ENCODE assay signal across 24 cellular contexts in the genomic region with DNA sequence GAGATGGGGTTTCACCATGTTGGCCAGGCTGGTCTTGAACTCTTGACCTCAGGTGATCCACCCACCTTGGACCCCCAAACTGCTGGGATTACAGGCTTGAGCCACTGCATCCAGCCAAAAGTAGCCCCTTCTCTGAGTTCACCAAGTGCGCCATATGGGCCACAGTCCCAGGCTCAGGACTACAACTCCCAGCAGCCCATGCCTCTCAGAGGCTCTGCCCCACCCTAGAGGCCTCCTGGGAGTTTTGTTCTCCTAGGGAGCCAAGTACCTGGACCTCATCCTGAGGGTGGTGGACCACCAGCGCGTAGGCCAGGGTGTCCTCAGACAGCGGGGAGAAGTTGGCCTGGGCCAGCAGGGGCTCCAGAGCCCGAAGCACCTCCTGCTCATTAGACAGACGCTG. TPM values are rescaled to one million over a fixed set of nuclear protein-coding genes. Genes with fewer than 3 reads are reported as not detected.
A peak's percentile ranks its signal among the peaks of the same experiment; 100 is the strongest.
DNase-seq lines count a peak whose midpoint lies in the region; ATAC-seq and TF ChIP-seq lines count a peak whose summit lies in the region.
"Had no signal": no experiment of that assay in that cellular context is flagged by ENCODE, and none has a peak within 500 bp of the region (broad histone marks: within the 10 kb centered on the region; RNA-seq: fewer than 3 reads in every experiment).

No MANE protein-coding gene starts in this region.

- no peak overlapping the region for H2BK12ac ChIP-seq in trophoblast cell (ENCODE audit: low read length)

- TF ChIP-seq CTCF in SK-N-SH (IDR thresholded peaks at IDR 0.05) (no peak), WERI-Rb-1 (IDR thresholded peaks at IDR 0.05; ENCODE audit: low read depth, low read length) (no peak)

- H3K9ac ChIP-seq in SK-N-SH (no peak overlapping the region), trophoblast cell (ENCODE audit: low read length) (no peak overlapping the region)

- no peaks in the 10 kb centered on the region for H3K9me2 ChIP-seq in SK-N-SH

- no peak overlapping the region for H3K4me2 ChIP-seq in SK-N-SH
- no peak overlapping the region for H3K4me2 ChIP-seq in trophoblast cell (ENCODE audit: low read length)

- peaks cover 1% of the 10 kb centered on the region for H3K79me1 ChIP-seq in trophoblast cell (ENCODE audit: low read length)

- CTCF ChIA-PET in SK-N-SH (lab: Yijun Ruan, JAX), result interaction anchor here (1.5 kb wide), 1 partner anchor 47 kb away, joined by 4 read pairs; the partner anchor contains the start of gene KDELR1

- no peak for TF ChIP-seq EP300 in SK-N-SH (IDR thresholded peaks at IDR 0.05; ENCODE audit: borderline replicate concordance in 1 of 2, low read depth in 1 of 2, low read length in 1 of 2)

- no peak overlapping the region for H2BK5ac ChIP-seq in trophoblast cell (ENCODE audit: low read depth, low read length, poor library complexity)

- 100% methylated on average over 6 of the region's 6 CpGs for WGBS in SK-N-SH (ENCODE audit: low lambda C conversion rate)
- no CpG with 5 or more reads among the region's 6 CpGs for WGBS in trophoblast cell (ENCODE audit: extremely low coverage, insufficient coverage, insufficient read length)

- H2AFZ ChIP-seq in SK-N-SH (ENCODE audit: low read depth), result no peak overlapping the region
- no peak overlapping the region for H2AFZ ChIP-seq in trophoblast cell (ENCODE audit: insufficient read depth, low read length, poor library complexity)

- no peaks in the 10 kb centered on the region for H4K20me1 ChIP-seq in SK-N-SH (ENCODE audit: insufficient read depth)

- TF ChIP-seq RAD21 in SK-N-SH (IDR thresholded peaks at IDR 0.05; ENCODE audit: low read length), result no peak

- H4K12ac ChIP-seq in trophoblast cell (ENCODE audit: low read depth, low read length), result no peak overlapping the region

- H3K4me3 ChIP-seq in SK-N-SH (ENCODE audit: low read depth in 2 of 2, low read length in 1 of 2) (no peak overlapping the region), WERI-Rb-1 (ENCODE audit: low read depth, low read length) (no peak overlapping the region), trophoblast cell (ENCODE audit: low read depth, low read length) (no peak overlapping the region)
- H3K4me3 ChIP-seq: heart left ventricle, upper lobe of left lung had no signal

- H2AK5ac ChIP-seq in trophoblast cell (ENCODE audit: low read length), result no peak overlapping the region

- H2BK120ac ChIP-seq in trophoblast cell (ENCODE audit: insufficient read depth, low read length, poor library complexity), result no peak overlapping the region

- H3K79me2 ChIP-seq in SK-N-SH (ENCODE audit: insufficient read depth) (no peaks in the 10 kb centered on the region), trophoblast cell (ENCODE audit: control insufficient read depth, insufficient read depth, low read length, poor library complexity) (no peaks in the 10 kb centered on the region)

- no peak overlapping the region for H3K14ac ChIP-seq in trophoblast cell (ENCODE audit: low read length)

- H3K27me3 ChIP-seq in SK-N-SH (ENCODE audit: insufficient read depth) (no peaks in the 10 kb centered on the region), WERI-Rb-1 (ENCODE audit: insufficient read depth, low read depth, severe bottlenecking) (no peaks in the 10 kb centered on the region), trophoblast cell (ENCODE audit: insufficient read depth, low read length) (no peaks in the 10 kb centered on the region)
- H3K27me3 ChIP-seq: heart left ventricle, neutrophil, upper lobe of left lung had no signal

- no peak overlapping the region for H3K18ac ChIP-seq in trophoblast cell (ENCODE audit: low read length)

- H3K36me3 ChIP-seq in SK-N-SH (replicated peaks in 1 of 2; ENCODE audit: control insufficient read depth in 1 of 2, insufficient read depth in 2 of 2, low read length in 1 of 2), result no peaks in the 10 kb centered on the region
- no peaks in the 10 kb centered on the region for H3K36me3 ChIP-seq in WERI-Rb-1
- H3K36me3 ChIP-seq in trophoblast cell (ENCODE audit: control insufficient read depth in 1 of 2, insufficient read depth in 2 of 2, low read length in 2 of 2), result no peaks in the 10 kb centered on the region
- H3K36me3 ChIP-seq: neutrophil had no signal

- H3K4ac ChIP-seq in trophoblast cell (ENCODE audit: low read depth, low read length), result no peak overlapping the region

- H3K4me1 ChIP-seq in SK-N-SH (ENCODE audit: control insufficient read depth in 1 of 2, insufficient read depth in 2 of 2, low read depth in 1 of 2, low read length in 1 of 2) (no peaks in the 10 kb centered on the region; a peak in 1 of 4 replicates), trophoblast cell (ENCODE audit: control insufficient read depth in 1 of 2, insufficient read depth in 2 of 2, low read length in 2 of 2) (no peaks in the 10 kb centered on the region)
- H3K4me1 ChIP-seq: upper lobe of left lung had no signal

- H4K91ac ChIP-seq in trophoblast cell (ENCODE audit: low read depth, low read length), result no peak overlapping the region

- H3K27ac ChIP-seq in SK-N-SH (ENCODE audit: low read depth in 2 of 2, low read length in 1 of 2) (no peak overlapping the region), WERI-Rb-1 (peak overlapping the region; percentile 59), trophoblast cell (ENCODE audit: low read depth, low read length) (no peak overlapping the region)
- H3K27ac ChIP-seq: heart left ventricle, HL-60, neutrophil, upper lobe of left lung had no signal

- no peak overlapping the region for H3K23ac ChIP-seq in trophoblast cell (ENCODE audit: low read length)

- peak; percentile 44; the same call in 2 of the 3 replicates for ATAC-seq in SK-N-SH treated with all-trans-retinoic acid at 6 μM for 48 hours
- ATAC-seq: CD8-positive, alpha-beta T cell; heart left ventricle; Right ventricle myocardium inferior had no signal

- H3K9me3 ChIP-seq in SK-N-SH (no peaks in the 10 kb centered on the region), WERI-Rb-1 (ENCODE audit: severe bottlenecking) (no peaks in the 10 kb centered on the region), trophoblast cell (ENCODE audit: insufficient read depth, low read depth, low read length) (peaks cover 2% of the 10 kb centered on the region)
- H3K9me3 ChIP-seq: heart left ventricle, neutrophil, upper lobe of left lung had no signal

- POLR2A ChIA-PET in SK-N-SH (lab: Yijun Ruan, JAX), result no interaction called here

- H4K8ac ChIP-seq in trophoblast cell (ENCODE audit: low read depth, low read length), result peak overlapping the region; percentile 42

- DNase-seq in SK-N-SH (no peak), NCI-H1694 treated with DMSO at 0.1 percent for 48 hours (lab: John Stamatoyannopoulos, UW) (peak; percentile 56), WERI-Rb-1 (peak; percentile 66), trophoblast cell (no peak), activated T-cell treated with anti-CD3 and anti-CD28 coated beads for 4 hours (no peak), ecto neural progenitor cell (ENCODE audit: low spot score) (no peak)
- DNase-seq in activated CD4-positive, CD25-positive, alpha-beta regulatory T cell (lab: John Stamatoyannopoulos, UW), result no peak
- DNase-seq: activated gamma-delta T cell; activated T-cell treated with anti-CD3 and anti-CD28 coated beads, Interleukin-2, amount 50 U/mL, for 1 hour; CD8-positive, alpha-beta T cell; DMS79; effector CD4-positive, alpha-beta T cell; H9; heart left ventricle; NCI-H1436 treated with DMSO at 0.1 percent for 48 hours; NCI-H748 treated with DMSO at 0.1 percent for 48 hours; OCI-M1; stimulated activated CD8-positive, alpha-beta memory T cell treated with anti-CD3 and anti-CD28 coated beads, Interleukin-4, amount 100 ng/mL, for 48 hours; T-helper 9 cell; upper lobe of left lung had no signal

- no peaks in the 10 kb centered on the region for H3F3A ChIP-seq in SK-N-SH (replicated peaks; ENCODE audit: insufficient read depth)

TF ChIP-seq in SK-N-SH, 30 proteins besides CTCF, POLR2A, EP300 and RAD21:
- TF ChIP-seq SMC3 (IDR thresholded peaks at IDR 0.05; ENCODE audit: low read depth, low read length), result no peak
- TF ChIP-seq MAX (IDR thresholded peaks at IDR 0.05; ENCODE audit: low read depth), result no peak
- TF ChIP-seq RXRA (IDR thresholded peaks at IDR 0.05; ENCODE audit: borderline replicate concordance, low read depth), result no peak

RNA-seq across cellular contexts. Expression of gene TMEM143, which starts 18.8 kb away (rescaled TPM):
- polyA plus RNA-seq in SK-N-SH (2012; rRNA removed), result 20.2 and 21.9 TPM in 2 replicates
- polyA plus RNA-seq in SK-N-SH (2012; cell fraction: cytosol; rRNA removed), result 7.0 and 10.2 TPM in 2 replicates
- 77.5 and 81.7 TPM in 2 replicates for polyA plus RNA-seq in SK-N-SH (2012; cell fraction: nucleus; rRNA removed)
- 5.9 and 6.5 TPM in 2 replicates for polyA plus RNA-seq in trophoblast cell (2013)

RNA-seq across cellular contexts. Expression of gene SYNGR4, which starts 19.3 kb away (rescaled TPM):
- polyA plus RNA-seq in SK-N-SH (2012; rRNA removed), result 0.08 TPM in 1 of 2 replicates, not detected in the other
- 0.03 TPM in 1 of 2 replicates, not detected in the other for polyA plus RNA-seq in SK-N-SH (2012; cell fraction: cytosol; rRNA removed)
- polyA plus RNA-seq in SK-N-SH (2012; cell fraction: nucleus; rRNA removed), result not detected in 2 replicates
- polyA plus RNA-seq in trophoblast cell (2013), result 0.08 and 0.19 TPM in 2 replicates
- polyA plus RNA-seq: heart left ventricle had no signal

RNA-seq across cellular contexts. Expression of gene EMP3, which starts 19.5 kb away (rescaled TPM):
- polyA plus RNA-seq in SK-N-SH (2012; rRNA removed), result 263 and 277 TPM in 2 replicates
- polyA plus RNA-seq in SK-N-SH (2012; cell fraction: cytosol; rRNA removed), result 125 and 190 TPM in 2 replicates
- polyA plus RNA-seq in SK-N-SH (2012; cell fraction: nucleus; rRNA removed), result 110 and 159 TPM in 2 replicates
- 21.1 and 22.2 TPM in 2 replicates for polyA plus RNA-seq in trophoblast cell (2013)

RNA-seq across cellular contexts. Expression of gene KDELR1, which starts 46.5 kb away (rescaled TPM):
- 119 and 138 TPM in 2 replicates for polyA plus RNA-seq in SK-N-SH (2012; rRNA removed)
- polyA plus RNA-seq in SK-N-SH (2012; cell fraction: cytosol; rRNA removed), result 112 and 158 TPM in 2 replicates
- polyA plus RNA-seq in SK-N-SH (2012; cell fraction: nucleus; rRNA removed), result 110 and 150 TPM in 2 replicates
- polyA plus RNA-seq in trophoblast cell (2013), result 586 and 590 TPM in 2 replicates

RNA-seq across cellular contexts. Expression of gene GRIN2D, which starts 48.6 kb away (rescaled TPM):
- polyA plus RNA-seq in SK-N-SH (2012; rRNA removed), result 0.54 and 0.92 TPM in 2 replicates
- polyA plus RNA-seq in SK-N-SH (2012; cell fraction: cytosol; rRNA removed), result 0.28 and 0.56 TPM in 2 replicates
- polyA plus RNA-seq in SK-N-SH (2012; cell fraction: nucleus; rRNA removed), result 1.3 and 1.4 TPM in 2 replicates
- polyA plus RNA-seq in trophoblast cell (2013), result 3.3 and 3.6 TPM in 2 replicates

Comparison
In these comparisons a context has a peak if more than half of its experiments do, and no peak if none do; other contexts are left out.
1. DNase-seq: peak in NCI-H1694 treated with DMSO at 0.1 percent for 48 hours (single experiment) and WERI-Rb-1 (single experiment); none in SK-N-SH (single experiment), trophoblast cell (0 of 2), activated T-cell treated with anti-CD3 and anti-CD28 coated beads for 4 hours (single experiment), ecto neural progenitor cell (single experiment) and activated CD4-positive, CD25-positive, alpha-beta regulatory T cell (0 of 4).